Comparison of ENCODE assay signal across 1 cellular context in the genomic region with DNA sequence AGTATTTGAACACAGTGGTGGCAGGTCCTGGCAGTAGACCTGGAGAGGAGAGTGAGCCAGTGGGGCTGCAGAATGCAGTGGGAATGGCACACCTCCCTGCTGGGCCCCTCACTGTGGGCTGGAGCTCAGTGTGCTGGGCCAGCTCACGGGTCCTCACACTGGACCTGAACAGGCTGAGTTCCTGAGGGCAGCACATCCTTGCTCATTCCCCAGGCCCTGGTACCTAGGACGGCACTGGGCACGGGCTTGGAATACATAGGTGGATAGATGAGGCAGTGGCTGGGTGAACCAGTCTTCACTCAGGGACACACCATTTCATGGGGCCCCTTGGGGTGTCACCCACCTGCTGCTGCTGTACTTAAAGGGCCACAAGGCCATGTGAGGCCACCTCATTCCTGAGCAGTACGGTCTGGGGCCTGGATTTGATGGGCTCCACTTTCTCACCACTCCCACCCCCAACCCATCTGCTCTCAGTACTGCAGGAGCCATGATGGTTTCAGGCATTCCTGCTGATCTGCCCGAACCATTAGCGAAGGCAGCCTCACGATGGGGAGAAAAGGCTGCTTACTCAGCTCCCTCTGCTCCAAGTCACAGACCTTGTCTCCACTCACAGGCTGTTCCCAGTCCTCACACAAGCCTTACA.
TF ChIP-seq lines count a peak whose summit lies in the region.

No MANE protein-coding gene starts in this region.

TF ChIP-seq in H1, 55 proteins besides CTCF, POLR2A, EP300 and RAD21:
- TF ChIP-seq RXRA (IDR thresholded peaks at IDR 0.05; ENCODE audit: insufficient read depth, low read depth, low read length): no peak
- no peak for TF ChIP-seq TEAD4 (IDR thresholded peaks at IDR 0.05; ENCODE audit: low read depth, low read length)
- TF ChIP-seq, protein P1, sequence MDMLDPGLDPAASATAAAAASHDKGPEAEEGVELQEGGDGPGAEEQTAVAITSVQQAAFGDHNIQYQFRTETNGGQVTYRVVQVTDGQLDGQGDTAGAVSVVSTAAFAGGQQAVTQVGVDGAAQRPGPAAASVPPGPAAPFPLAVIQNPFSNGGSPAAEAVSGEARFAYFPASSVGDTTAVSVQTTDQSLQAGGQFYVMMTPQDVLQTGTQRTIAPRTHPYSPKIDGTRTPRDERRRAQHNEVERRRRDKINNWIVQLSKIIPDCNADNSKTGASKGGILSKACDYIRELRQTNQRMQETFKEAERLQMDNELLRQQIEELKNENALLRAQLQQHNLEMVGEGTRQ (IDR thresholded peaks at IDR 0.05; ENCODE audit: low read length): no peak
- TF ChIP-seq KDM1A (IDR thresholded peaks at IDR 0.05; ENCODE audit: borderline replicate concordance, low read length): no peak
- no peak for TF ChIP-seq SP4 (IDR thresholded peaks at IDR 0.05; ENCODE audit: low read length)
- no peak for TF ChIP-seq CTBP2 (IDR thresholded peaks at IDR 0.05; ENCODE audit: borderline replicate concordance, insufficient read depth, insufficient read length, low read length)
- no peak for TF ChIP-seq KDM4A (IDR thresholded peaks at IDR 0.05; ENCODE audit: low read depth, low read length, severe bottlenecking)
- TF ChIP-seq NANOG (IDR thresholded peaks at IDR 0.05; ENCODE audit: insufficient read depth, low read depth, low read length, poor library complexity, severe bottlenecking): no peak
- TF ChIP-seq RFX5 (IDR thresholded peaks at IDR 0.05; ENCODE audit: borderline replicate concordance, low read depth, low read length): no peak
